In the genomic region with DNA sequence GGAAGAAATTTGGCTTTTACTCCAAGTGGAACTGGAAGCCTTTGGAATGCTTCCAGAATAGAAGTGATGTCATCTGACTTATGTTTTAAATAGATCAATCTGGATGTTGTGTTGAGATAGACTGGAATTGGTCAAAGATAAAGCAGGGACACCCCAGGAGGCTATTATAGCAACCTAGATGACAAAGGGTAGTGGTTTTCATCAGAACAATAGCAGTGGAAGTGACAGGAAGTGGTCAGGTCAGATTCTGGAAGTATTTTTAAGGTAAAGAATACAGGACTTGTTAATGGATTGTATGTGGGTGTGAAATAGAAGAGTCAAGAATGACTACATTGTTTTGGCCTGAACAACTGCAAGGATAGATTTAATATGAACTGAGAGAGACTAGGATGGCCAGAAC, we compare ENCODE assay signal across 17 cellular contexts.
"Had no signal": no experiment of that assay in that cellular context is flagged by ENCODE, and none has a peak within 500 bp of the region (broad histone marks: within the 10 kb centered on the region; RNA-seq: fewer than 3 reads in every experiment).

No MANE protein-coding gene starts in this region.

- H3K27me3 Mint-ChIP-seq: activated naive CD8-positive, alpha-beta T cell treated with anti-CD3 and anti-CD28 coated beads, Interleukin-2, amount 50 U/mL, for 24 hours; central memory CD8-positive, alpha-beta T cell; naive thymus-derived CD8-positive, alpha-beta T cell; stimulated activated naive B cell treated with anti-CD40 and anti-IgM and Interleukin-4, amounts not matched to agents 10 μg/mL and 1 μg/mL and 100 μg/mL, for 72 hours; type B pancreatic cell had no signal

- H3K4me1 ChIP-seq: esophagus squamous epithelium, testis had no signal

- H3K4me3 ChIP-seq: esophagus squamous epithelium, lung, testis had no signal

- H3K4me3 Mint-ChIP-seq: activated CD8-positive, alpha-beta T cell treated with anti-CD3 and anti-CD28 coated beads, Interleukin-2, amount 10 ng/mL, durations not matched to agents 7 days and 5 days; activated naive CD8-positive, alpha-beta T cell treated with anti-CD3 and anti-CD28 coated beads, Interleukin-2, amount 50 U/mL, for 24 hours; activated T-helper 1 cell treated with anti-CD3 and anti-CD28 coated beads, Interleukin-12 subunit alpha, Interleukin-12 subunit beta, Interleukin-2, Interleukin-4 antibody, amounts not matched to agents 30 ng/mL and 10 ng/mL and 1 ng/mL, durations not matched to agents 14 hours and 24 hours and 36 hours; central memory CD8-positive, alpha-beta T cell; naive thymus-derived CD8-positive, alpha-beta T cell; stimulated activated naive B cell treated with anti-CD40 and anti-IgM and Interleukin-4, amounts not matched to agents 10 μg/mL and 1 μg/mL and 100 μg/mL, for 72 hours; type B pancreatic cell had no signal

- H3K36me3 Mint-ChIP-seq: naive thymus-derived CD8-positive, alpha-beta T cell; stimulated activated naive B cell treated with anti-CD40 and anti-IgM and Interleukin-4, amounts not matched to agents 10 μg/mL and 1 μg/mL and 100 μg/mL, for 72 hours; type B pancreatic cell had no signal

- H3K4me1 Mint-ChIP-seq: activated naive CD8-positive, alpha-beta T cell treated with anti-CD3 and anti-CD28 coated beads, Interleukin-2, amount 50 U/mL, for 24 hours; central memory CD8-positive, alpha-beta T cell; naive thymus-derived CD8-positive, alpha-beta T cell; stimulated activated naive B cell treated with anti-CD40 and anti-IgM and Interleukin-4, amounts not matched to agents 10 μg/mL and 1 μg/mL and 100 μg/mL, for 72 hours had no signal

- H3K27me3 ChIP-seq: esophagus squamous epithelium, testis had no signal

- H3K36me3 ChIP-seq: esophagus squamous epithelium had no signal

- H3K9me3 Mint-ChIP-seq: activated naive CD8-positive, alpha-beta T cell treated with anti-CD3 and anti-CD28 coated beads, Interleukin-2, amount 50 U/mL, for 24 hours; activated T-helper 1 cell treated with anti-CD3 and anti-CD28 coated beads, Interleukin-12 subunit alpha, Interleukin-12 subunit beta, Interleukin-2, Interleukin-4 antibody, amounts not matched to agents 30 ng/mL and 10 ng/mL and 1 ng/mL, durations not matched to agents 14 hours and 24 hours and 36 hours; stimulated activated naive B cell treated with anti-CD40 and anti-IgM and Interleukin-4, amounts not matched to agents 10 μg/mL and 1 μg/mL and 100 μg/mL, for 72 hours; type B pancreatic cell had no signal

- H3K27ac Mint-ChIP-seq: activated CD8-positive, alpha-beta T cell treated with anti-CD3 and anti-CD28 coated beads, Interleukin-2, amount 10 ng/mL, durations not matched to agents 7 days and 5 days; activated naive CD8-positive, alpha-beta T cell treated with anti-CD3 and anti-CD28 coated beads, Interleukin-2, amount 50 U/mL, for 24 hours; activated T-helper 1 cell treated with anti-CD3 and anti-CD28 coated beads, Interleukin-12 subunit alpha, Interleukin-12 subunit beta, Interleukin-2, Interleukin-4 antibody, amounts not matched to agents 30 ng/mL and 10 ng/mL and 1 ng/mL, durations not matched to agents 14 hours and 24 hours and 36 hours; naive thymus-derived CD8-positive, alpha-beta T cell; stimulated activated naive B cell treated with anti-CD40 and anti-IgM and Interleukin-4, amounts not matched to agents 10 μg/mL and 1 μg/mL and 100 μg/mL, for 72 hours; type B pancreatic cell had no signal

- ATAC-seq: activated CD8-positive, alpha-beta T cell treated with anti-CD3 and anti-CD28 coated beads, Interleukin-2, amount 10 ng/mL, durations not matched to agents 7 days and 5 days; activated naive CD8-positive, alpha-beta T cell treated with anti-CD3 and anti-CD28 coated beads, Interleukin-2, amount 50 U/mL, for 24 hours; naive thymus-derived CD8-positive, alpha-beta T cell; stimulated activated naive B cell treated with anti-CD40 and anti-IgM and Interleukin-4, amounts not matched to agents 10 μg/mL and 1 μg/mL and 100 μg/mL, for 72 hours had no signal

- H3K27ac ChIP-seq: esophagus squamous epithelium, testis had no signal

- DNase-seq: activated CD4-positive, alpha-beta T cell treated with anti-CD3 and anti-CD28 coated beads for 1 hour; activated CD4-positive, alpha-beta T cell treated with anti-CD3 and anti-CD28 coated beads, Interleukin-2, amount 50 U/mL, for 1 hour; activated CD8-positive, alpha-beta T cell treated with anti-CD3 and anti-CD28 coated beads, Interleukin-2, amount 10 ng/mL, durations not matched to agents 7 days and 5 days; activated gamma-delta T cell; activated naive CD4-positive, alpha-beta T cell treated with anti-CD3 and anti-CD28 coated beads, Interleukin-2, amount 50 U/mL, for 16 hours; activated naive CD8-positive, alpha-beta T cell treated with anti-CD3 and anti-CD28 coated beads, Interleukin-2, amount 50 U/mL, for 24 hours; esophagus squamous epithelium; naive thymus-derived CD8-positive, alpha-beta T cell; stimulated activated CD4-positive, alpha-beta T cell treated with anti-CD3 and anti-CD28 coated beads, Interleukin-2, amount 100 ng/mL, for 48 hours; stimulated activated CD8-positive, alpha-beta memory T cell treated with anti-CD3 and anti-CD28 coated beads, Interleukin-4, amount 100 ng/mL, for 48 hours; stimulated activated naive B cell treated with anti-CD40 and anti-IgM and Interleukin-4, amounts not matched to agents 10 μg/mL and 1 μg/mL and 100 μg/mL, for 72 hours; T-helper 9 cell; testis had no signal

- H3K9me3 ChIP-seq: esophagus squamous epithelium, testis had no signal
